ENCODE assay signal across 1 cellular context in genomic region chr9:132669636-132670358, GRCh38.
TF ChIP-seq lines count a peak whose summit lies in the region.

Gene DDX31 (minus strand): TSS chr9:132669983. CDS start chr9:132669934, 49 bp downstream.

TF ChIP-seq in SK-N-SH treated with all-trans-retinoic acid at 6 μM for 48 hours, 23 proteins besides CTCF, POLR2A, EP300 and RAD21 (continued from another document):
- TF ChIP-seq CREB5 (CRISPR knock-in tag; IDR thresholded peaks at IDR 0.05; ENCODE audit: low read depth), result no peak
- TF ChIP-seq TSHZ2 (CRISPR knock-in tag; IDR thresholded peaks at IDR 0.05), result 0 out of 2 replicates have a peak, but pooled peaks have one; percentile 35
- TF ChIP-seq ZNF565 (CRISPR knock-in tag; conservative IDR thresholded peaks at IDR 0.05; ENCODE audit: low read depth), result no peak
- TF ChIP-seq ZFP3 (CRISPR knock-in tag; IDR thresholded peaks at IDR 0.05), result peak; percentile 42; the same call in 1 of the 2 replicates
- no peak for TF ChIP-seq PPARA (CRISPR knock-in tag; IDR thresholded peaks at IDR 0.05; ENCODE audit: borderline replicate concordance)
